ENCODE assay signal across 1 cellular context in the genomic region with DNA sequence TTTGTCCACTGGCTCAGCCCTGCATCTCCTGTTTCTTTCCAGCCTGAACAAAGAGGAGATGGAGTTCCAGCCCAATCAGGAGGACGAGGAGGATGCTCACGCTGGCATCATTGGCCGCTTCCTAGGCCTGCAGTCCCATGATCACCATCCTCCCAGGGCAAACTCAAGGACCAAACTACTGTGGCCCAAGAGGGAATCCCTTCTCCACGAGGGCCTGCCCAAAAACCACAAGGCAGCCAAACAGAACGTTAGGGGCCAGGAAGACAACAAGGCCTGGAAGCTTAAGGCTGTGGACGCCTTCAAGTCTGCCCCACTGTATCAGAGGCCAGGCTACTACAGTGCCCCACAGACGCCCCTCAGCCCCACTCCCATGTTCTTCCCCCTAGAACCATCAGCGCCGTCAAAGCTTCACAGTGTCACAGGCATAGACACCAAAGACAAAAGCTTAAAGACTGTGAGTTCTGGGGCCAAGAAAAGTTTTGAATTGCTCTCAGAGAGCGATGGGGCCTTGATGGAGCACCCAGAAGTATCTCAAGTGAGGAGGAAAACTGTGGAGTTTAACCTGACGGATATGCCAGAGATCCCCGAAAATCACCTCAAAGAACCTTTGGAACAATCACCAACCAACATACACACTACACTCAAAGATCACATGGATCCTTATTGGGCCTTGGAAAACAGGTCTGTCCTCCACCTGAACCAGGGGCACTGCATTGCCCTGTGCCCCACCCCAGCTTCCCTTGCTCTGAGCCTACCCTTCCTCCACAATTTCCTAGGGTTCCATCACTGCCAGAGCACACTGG.
TF ChIP-seq lines count a peak whose summit lies in the region.

No MANE protein-coding gene starts in this region.

TF ChIP-seq in K562, 482 proteins besides CTCF, POLR2A, EP300 and RAD21 (continued from another document):
- TF ChIP-seq, protein P1, sequence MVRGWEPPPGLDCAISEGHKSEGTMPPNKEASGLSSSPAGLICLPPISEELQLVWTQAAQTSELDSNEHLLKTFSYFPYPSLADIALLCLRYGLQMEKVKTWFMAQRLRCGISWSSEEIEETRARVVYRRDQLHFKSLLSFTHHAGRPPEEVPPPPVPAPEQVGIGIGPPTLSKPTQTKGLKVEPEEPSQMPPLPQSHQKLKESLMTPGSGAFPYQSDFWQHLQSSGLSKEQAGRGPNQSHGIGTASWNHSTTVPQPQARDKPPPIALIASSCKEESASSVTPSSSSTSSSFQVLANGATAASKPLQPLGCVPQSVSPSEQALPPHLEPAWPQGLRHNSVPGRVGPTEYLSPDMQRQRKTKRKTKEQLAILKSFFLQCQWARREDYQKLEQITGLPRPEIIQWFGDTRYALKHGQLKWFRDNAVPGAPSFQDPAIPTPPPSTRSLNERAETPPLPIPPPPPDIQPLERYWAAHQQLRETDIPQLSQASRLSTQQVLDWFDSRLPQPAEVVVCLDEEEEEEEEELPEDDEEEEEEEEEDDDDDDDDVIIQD (CRISPR knock-in tag; IDR thresholded peaks at IDR 0.05) = no peak
- TF ChIP-seq SMAD3 (CRISPR knock-in tag; conservative IDR thresholded peaks at IDR 0.05) = no peak
- no peak for TF ChIP-seq ZNF165 (CRISPR knock-in tag; IDR thresholded peaks at IDR 0.05; ENCODE audit: borderline replicate concordance)
- TF ChIP-seq FUS (optimal IDR thresholded peaks at IDR 0.05; ENCODE audit: low read depth, low read length) = no peak
- TF ChIP-seq ZNF263 (CRISPR knock-in tag; IDR thresholded peaks at IDR 0.05; ENCODE audit: borderline replicate concordance) = no peak; the same call in 1 of the 2 replicates
- no peak for TF ChIP-seq ZNF140 (CRISPR knock-in tag; IDR thresholded peaks at IDR 0.05)
- TF ChIP-seq, protein P2, sequence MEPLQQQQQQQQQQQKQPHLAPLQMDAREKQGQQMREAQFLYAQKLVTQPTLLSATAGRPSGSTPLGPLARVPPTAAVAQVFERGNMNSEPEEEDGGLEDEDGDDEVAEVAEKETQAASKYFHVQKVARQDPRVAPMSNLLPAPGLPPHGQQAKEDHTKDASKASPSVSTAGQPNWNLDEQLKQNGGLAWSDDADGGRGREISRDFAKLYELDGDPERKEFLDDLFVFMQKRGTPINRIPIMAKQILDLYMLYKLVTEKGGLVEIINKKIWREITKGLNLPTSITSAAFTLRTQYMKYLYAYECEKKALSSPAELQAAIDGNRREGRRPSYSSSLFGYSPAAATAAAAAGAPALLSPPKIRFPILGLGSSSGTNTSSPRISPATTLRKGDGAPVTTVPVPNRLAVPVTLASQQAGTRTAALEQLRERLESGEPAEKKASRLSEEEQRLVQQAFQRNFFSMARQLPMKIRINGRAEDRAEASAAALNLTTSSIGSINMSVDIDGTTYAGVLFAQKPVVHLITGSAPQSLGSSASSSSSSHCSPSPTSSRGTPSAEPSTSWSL (CRISPR knock-in tag; IDR thresholded peaks at IDR 0.05; ENCODE audit: borderline replicate concordance) = no peak
- TF ChIP-seq, protein P3, sequence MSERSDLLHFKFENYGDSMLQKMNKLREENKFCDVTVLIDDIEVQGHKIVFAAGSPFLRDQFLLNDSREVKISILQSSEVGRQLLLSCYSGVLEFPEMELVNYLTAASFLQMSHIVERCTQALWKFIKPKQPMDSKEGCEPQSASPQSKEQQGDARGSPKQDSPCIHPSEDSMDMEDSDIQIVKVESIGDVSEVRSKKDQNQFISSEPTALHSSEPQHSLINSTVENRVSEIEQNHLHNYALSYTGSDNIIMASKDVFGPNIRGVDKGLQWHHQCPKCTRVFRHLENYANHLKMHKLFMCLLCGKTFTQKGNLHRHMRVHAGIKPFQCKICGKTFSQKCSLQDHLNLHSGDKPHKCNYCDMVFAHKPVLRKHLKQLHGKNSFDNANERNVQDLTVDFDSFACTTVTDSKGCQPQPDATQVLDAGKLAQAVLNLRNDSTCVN (CRISPR knock-in tag; IDR thresholded peaks at IDR 0.05) = peak; percentile 41; the same call in 1 of the 2 replicates
- TF ChIP-seq RBM22 (IDR thresholded peaks at IDR 0.05; ENCODE audit: low read depth, low read length, poor library complexity, severe bottlenecking) = peak; percentile 25
- no peak for TF ChIP-seq GATAD2B (IDR thresholded peaks at IDR 0.05; ENCODE audit: borderline replicate concordance)
- TF ChIP-seq, protein P4, sequence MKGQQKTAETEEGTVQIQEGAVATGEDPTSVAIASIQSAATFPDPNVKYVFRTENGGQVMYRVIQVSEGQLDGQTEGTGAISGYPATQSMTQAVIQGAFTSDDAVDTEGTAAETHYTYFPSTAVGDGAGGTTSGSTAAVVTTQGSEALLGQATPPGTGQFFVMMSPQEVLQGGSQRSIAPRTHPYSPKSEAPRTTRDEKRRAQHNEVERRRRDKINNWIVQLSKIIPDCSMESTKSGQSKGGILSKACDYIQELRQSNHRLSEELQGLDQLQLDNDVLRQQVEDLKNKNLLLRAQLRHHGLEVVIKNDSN (CRISPR knock-in tag; IDR thresholded peaks at IDR 0.05) = peak; percentile 2; the same call in 1 of the 2 replicates
- no peak for TF ChIP-seq RUNX1 (IDR thresholded peaks at IDR 0.05; ENCODE audit: low read depth)
- no peak for TF ChIP-seq SETDB1 (IDR thresholded peaks at IDR 0.05; ENCODE audit: low read length)
- TF ChIP-seq, protein P5, sequence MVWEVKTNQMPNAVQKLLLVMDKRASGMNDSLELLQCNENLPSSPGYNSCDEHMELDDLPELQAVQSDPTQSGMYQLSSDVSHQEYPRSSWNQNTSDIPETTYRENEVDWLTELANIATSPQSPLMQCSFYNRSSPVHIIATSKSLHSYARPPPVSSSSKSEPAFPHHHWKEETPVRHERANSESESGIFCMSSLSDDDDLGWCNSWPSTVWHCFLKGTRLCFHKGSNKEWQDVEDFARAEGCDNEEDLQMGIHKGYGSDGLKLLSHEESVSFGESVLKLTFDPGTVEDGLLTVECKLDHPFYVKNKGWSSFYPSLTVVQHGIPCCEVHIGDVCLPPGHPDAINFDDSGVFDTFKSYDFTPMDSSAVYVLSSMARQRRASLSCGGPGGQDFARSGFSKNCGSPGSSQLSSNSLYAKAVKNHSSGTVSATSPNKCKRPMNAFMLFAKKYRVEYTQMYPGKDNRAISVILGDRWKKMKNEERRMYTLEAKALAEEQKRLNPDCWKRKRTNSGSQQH (CRISPR knock-in tag; IDR thresholded peaks at IDR 0.05) = no peak
- no peak for TF ChIP-seq ZNF583 (CRISPR knock-in tag; IDR thresholded peaks at IDR 0.05)
- no peak for TF ChIP-seq ZNF707 (CRISPR knock-in tag; conservative IDR thresholded peaks at IDR 0.05)
- TF ChIP-seq ZNF445 (CRISPR knock-in tag; IDR thresholded peaks at IDR 0.05; ENCODE audit: low read depth) = 0 out of 2 replicates have a peak, but pooled peaks have one; percentile 20
- TF ChIP-seq MTA1 (IDR thresholded peaks at IDR 0.05; ENCODE audit: borderline replicate concordance) = 0 out of 2 replicates have a peak, but pooled peaks have one; percentile 12
- no peak for TF ChIP-seq ETV6 (IDR thresholded peaks at IDR 0.05; ENCODE audit: borderline replicate concordance in 1 of 2, low read depth in 2 of 2, low read length in 1 of 2)
- no peak for TF ChIP-seq ETV6 (CRISPR knock-in tag; IDR thresholded peaks at IDR 0.05; ENCODE audit: borderline replicate concordance)
- no peak for TF ChIP-seq NR3C1 (CRISPR knock-in tag; IDR thresholded peaks at IDR 0.05)
- peak; percentile 86; the same call in 1 of the 2 replicates for TF ChIP-seq OTX1 (CRISPR knock-in tag; IDR thresholded peaks at IDR 0.05)
- TF ChIP-seq KAT7 (CRISPR knock-in tag; IDR thresholded peaks at IDR 0.05; ENCODE audit: borderline replicate concordance) = no peak
- no peak for TF ChIP-seq GATA2 (CRISPR knock-in tag; IDR thresholded peaks at IDR 0.05)
- TF ChIP-seq ZNF354B (CRISPR knock-in tag; IDR thresholded peaks at IDR 0.05) = no peak
- no peak for TF ChIP-seq DDX20 (tag; IDR thresholded peaks at IDR 0.05; ENCODE audit: low read depth)
- no peak for TF ChIP-seq ZNF764 (CRISPR knock-in tag; IDR thresholded peaks at IDR 0.05; ENCODE audit: low read depth)
- TF ChIP-seq, protein P6, sequence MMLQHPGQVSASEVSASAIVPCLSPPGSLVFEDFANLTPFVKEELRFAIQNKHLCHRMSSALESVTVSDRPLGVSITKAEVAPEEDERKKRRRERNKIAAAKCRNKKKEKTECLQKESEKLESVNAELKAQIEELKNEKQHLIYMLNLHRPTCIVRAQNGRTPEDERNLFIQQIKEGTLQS (IDR thresholded peaks at IDR 0.05) = no peak
- TF ChIP-seq, protein P6 (CRISPR knock-in tag; conservative IDR thresholded peaks at IDR 0.05) = no peak; the same call in 1 of the 2 replicates
- TF ChIP-seq, protein P7, sequence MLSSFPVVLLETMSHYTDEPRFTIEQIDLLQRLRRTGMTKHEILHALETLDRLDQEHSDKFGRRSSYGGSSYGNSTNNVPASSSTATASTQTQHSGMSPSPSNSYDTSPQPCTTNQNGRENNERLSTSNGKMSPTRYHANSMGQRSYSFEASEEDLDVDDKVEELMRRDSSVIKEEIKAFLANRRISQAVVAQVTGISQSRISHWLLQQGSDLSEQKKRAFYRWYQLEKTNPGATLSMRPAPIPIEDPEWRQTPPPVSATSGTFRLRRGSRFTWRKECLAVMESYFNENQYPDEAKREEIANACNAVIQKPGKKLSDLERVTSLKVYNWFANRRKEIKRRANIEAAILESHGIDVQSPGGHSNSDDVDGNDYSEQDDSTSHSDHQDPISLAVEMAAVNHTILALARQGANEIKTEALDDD (IDR thresholded peaks at IDR 0.05) = no peak
- no peak for TF ChIP-seq PTRF (tag; IDR thresholded peaks at IDR 0.05)
- TF ChIP-seq YY1 (IDR thresholded peaks at IDR 0.05; ENCODE audit: borderline replicate concordance in 1 of 3, control insufficient read depth in 1 of 3, extremely low read depth in 1 of 3, insufficient read depth in 3 of 3, insufficient read length in 1 of 3, insufficient replicate concordance in 2 of 3, low read depth in 1 of 3, low read length in 2 of 3) = no peak
- no peak for TF ChIP-seq KLF16 (IDR thresholded peaks at IDR 0.05)
